20 cellular contexts compared by ENCODE assay signal in the genomic region with DNA sequence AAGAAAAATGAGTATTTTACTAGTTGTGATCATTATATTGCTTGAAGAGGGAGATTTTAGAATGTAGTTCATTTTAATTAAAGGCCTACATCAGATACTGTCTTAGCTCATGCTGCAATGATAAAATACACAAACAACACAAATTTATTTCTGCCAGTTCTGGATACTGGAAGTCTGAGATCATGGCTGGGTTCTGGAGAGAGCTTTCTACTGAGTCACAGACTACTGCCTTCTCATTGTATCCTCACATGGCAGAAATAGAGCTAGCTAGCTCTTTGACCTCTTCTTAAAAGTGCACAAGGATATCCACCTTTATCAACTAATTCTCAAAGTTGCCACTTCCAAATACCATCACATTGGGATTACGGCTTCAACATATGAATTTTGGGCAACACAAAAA. TPM values are rescaled to one million over a fixed set of nuclear protein-coding genes. Genes with fewer than 3 reads are reported as not detected.
A peak's percentile ranks its signal among the peaks of the same experiment; 100 is the strongest.
DNase-seq lines count a peak whose midpoint lies in the region; ATAC-seq and TF ChIP-seq lines count a peak whose summit lies in the region.
"Had no signal": no experiment of that assay in that cellular context is flagged by ENCODE, and none has a peak within 500 bp of the region (broad histone marks: within the 10 kb centered on the region; RNA-seq: fewer than 3 reads in every experiment).

No MANE protein-coding gene starts in this region.

- peaks cover 2 to 19% (median 13%) of the 10 kb centered on the region in 3 experiments; a peak in 6 of 7 replicates for H3K36me3 Mint-ChIP-seq in H9 (ENCODE audit: insufficient read depth in 1 of 3, low read depth in 3 of 3)

- H2BK20ac ChIP-seq in H9 (ENCODE audit: low read depth, low read length, poor library complexity, severe bottlenecking), result no peak overlapping the region

- H3K4me1 Mint-ChIP-seq in H9, result no peaks in the 10 kb centered on the region
- H3K4me1 Mint-ChIP-seq: endodermal cell had no signal

- H3K27me3 ChIP-seq in GM23248 (replicated peaks; ENCODE audit: insufficient read depth) (no peaks in the 10 kb centered on the region), H9 (ENCODE audit: insufficient read depth, low read length) (no peaks in the 10 kb centered on the region)
- H3K27me3 ChIP-seq: body of pancreas, heart right ventricle, right atrium auricular region, transverse colon had no signal

- no peak overlapping the region for H2BK15ac ChIP-seq in H9 (ENCODE audit: low read depth, low read length)

- H3K23me2 ChIP-seq in H9 (ENCODE audit: insufficient read length, low read depth, low read length, poor library complexity, severe bottlenecking), result no peaks in the 10 kb centered on the region

- peaks cover 19% of the 10 kb centered on the region for H3F3A ChIP-seq in GM23248 (ENCODE audit: insufficient read depth)

- peak overlapping the region in 1 of 3 experiments; percentile 15; a peak in 2 of 7 replicates for H3K27ac Mint-ChIP-seq in H9
- H3K27ac Mint-ChIP-seq: endodermal cell; naive thymus-derived CD4-positive, alpha-beta T cell had no signal

- no peaks in the 10 kb centered on the region for H3K27me3 Mint-ChIP-seq in H9 (ENCODE audit: low read depth)
- H3K27me3 Mint-ChIP-seq: naive thymus-derived CD4-positive, alpha-beta T cell had no signal

- H2AFZ ChIP-seq in GM23248 (no peak overlapping the region), H9 (ENCODE audit: low read length) (no peak overlapping the region)

- H3K4me3 ChIP-seq in GM23248, result 0 out of 2 replicates have a peak overlapping the region, but pooled peaks have one; percentile 2
- H3K4me3 ChIP-seq in fibroblast of the aortic adventitia (ENCODE audit: low read depth, low read length), result no peak overlapping the region
- H3K4me3 ChIP-seq: body of pancreas, heart right ventricle, right atrium auricular region, transverse colon had no signal

- in situ Hi-C loops in GM23248 (cut with MboI), result no loop called here

- H3K14ac ChIP-seq in H9 (ENCODE audit: insufficient read depth, low read length), result no peak overlapping the region

- ATAC-seq in left cardiac atrium, result no peak
- ATAC-seq: body of pancreas; heart right ventricle; left colon; naive thymus-derived CD4-positive, alpha-beta T cell had no signal

- H3K18ac ChIP-seq in H9 (ENCODE audit: insufficient read length, low read depth, low read length), result no peak overlapping the region

- H3K4ac ChIP-seq in H9 (ENCODE audit: low read depth, low read length), result no peak overlapping the region

- H2AK5ac ChIP-seq in H9 (ENCODE audit: insufficient read length, low read length), result no peak overlapping the region

- no peaks in the 10 kb centered on the region for H3K9me2 ChIP-seq in GM23248 (ENCODE audit: insufficient read depth)

- H3K4me2 ChIP-seq in GM23248 (ENCODE audit: unreplicated experiment) (peak overlapping the region; percentile 50), H9 (ENCODE audit: insufficient read depth, insufficient read length, low read length) (no peak overlapping the region)

- DNase-seq in GM23248 (peak; percentile 85), astrocyte of the hippocampus (ENCODE audit: low read depth, low spot score) (peak; percentile 76), fibroblast of the aortic adventitia (ENCODE audit: low read depth) (peak; percentile 46), H9 (no peak), iPS-NIHi7 (ENCODE audit: extremely low spot score) (no peak), left cardiac atrium (no peak)
- DNase-seq in stimulated activated CD4-positive, alpha-beta T cell treated with anti-CD3 and anti-CD28 coated beads, Interleukin-1b, Interleukin-23, amount 100 ng/mL, for 48 hours, result no peak
- DNase-seq: activated CD8-positive, alpha-beta memory T cell treated with anti-CD3 and anti-CD28 coated beads for 24 hours; activated effector memory CD4-positive, alpha-beta T cell treated with Interleukin-2 at 50 U/mL for 16 hours; body of pancreas; endodermal cell; heart right ventricle; left colon; naive thymus-derived CD4-positive, alpha-beta T cell; NCI-H1436 treated with DMSO at 0.1 percent for 48 hours; NCI-H524; stimulated activated CD4-positive, alpha-beta T cell treated with anti-CD3 and anti-CD28 coated beads, Interleukin-2, amount 100 ng/mL, for 48 hours; transverse colon; WERI-Rb-1 had no signal

- no peak overlapping the region for H2BK12ac ChIP-seq in H9 (ENCODE audit: insufficient read length, low read depth, low read length)

- H3K4me1 ChIP-seq in GM23248 (ENCODE audit: insufficient read depth) (peaks cover 20% of the 10 kb centered on the region), H9 (ENCODE audit: insufficient read depth, low read length) (no peaks in the 10 kb centered on the region)
- H3K4me1 ChIP-seq: body of pancreas, heart right ventricle, right atrium auricular region, transverse colon had no signal

- no peak overlapping the region for H3K4me3 Mint-ChIP-seq in H9
- H3K4me3 Mint-ChIP-seq: endodermal cell; naive thymus-derived CD4-positive, alpha-beta T cell had no signal

- H3K27ac ChIP-seq in GM23248 (peak overlapping the region; percentile 59), H9 (ENCODE audit: insufficient read length, low read depth, low read length) (no peak overlapping the region)
- H3K27ac ChIP-seq: body of pancreas, heart right ventricle, right atrium auricular region, transverse colon, WERI-Rb-1 had no signal

- no peak overlapping the region for H3K23ac ChIP-seq in H9 (ENCODE audit: insufficient read length, low read depth, low read length)

- WGBS in GM23248 (ENCODE audit: low coverage in 1 of 2, low lambda C conversion rate in 2 of 2, missing lambda C conversion rate in 2 of 2), 2 experiments, result 94 to 96% methylated on average over 1 of the region's 1 CpG
- no CpG with 5 or more reads among the region's 1 CpG for WGBS in H9 (ENCODE audit: extremely low coverage, insufficient read length, low lambda C conversion rate)

- no peaks in the 10 kb centered on the region; a peak in 1 of 5 replicates for H3K9me3 Mint-ChIP-seq in H9
- H3K9me3 Mint-ChIP-seq: endodermal cell; naive thymus-derived CD4-positive, alpha-beta T cell had no signal

- H3K36me3 ChIP-seq in GM23248 (ENCODE audit: low read depth), result 0 out of 2 replicates have a peak, but pooled peaks cover 5% of the 10 kb centered on the region
- H3K36me3 ChIP-seq: right atrium auricular region, transverse colon had no signal

- H2BK120ac ChIP-seq in H9 (ENCODE audit: low read depth, low read length, poor library complexity, severe bottlenecking), result no peak overlapping the region

- H3T11ph ChIP-seq in H9 (ENCODE audit: low read length), result no peak overlapping the region

- no peak overlapping the region for H4K5ac ChIP-seq in H9 (ENCODE audit: insufficient read length, low read depth, low read length)

- no peak overlapping the region for H2BK5ac ChIP-seq in H9 (ENCODE audit: insufficient read length, low read length)

- H4K20me1 ChIP-seq in GM23248 (ENCODE audit: insufficient read depth) (no peaks in the 10 kb centered on the region), H9 (ENCODE audit: control insufficient read depth, insufficient read depth, insufficient read length) (no peaks in the 10 kb centered on the region)

- H4K91ac ChIP-seq in H9 (ENCODE audit: insufficient read length, low read depth, low read length), result no peak overlapping the region

- TF ChIP-seq CTCF in fibroblast of the aortic adventitia (IDR thresholded peaks at IDR 0.05; ENCODE audit: insufficient read depth, low read length) (no peak), H9 (conservative IDR thresholded peaks at IDR 0.05) (no peak)

- peak overlapping the region; percentile 3; the same call in 1 of the 2 replicates for H3K9ac ChIP-seq in GM23248
- H3K9ac ChIP-seq in H9 (ENCODE audit: extremely low read depth, insufficient read length, low read length), result no peak overlapping the region

- H3K79me2 ChIP-seq in GM23248 (ENCODE audit: insufficient read depth) (no peaks in the 10 kb centered on the region), H9 (ENCODE audit: insufficient read depth, low read length) (no peaks in the 10 kb centered on the region)

- H3K79me1 ChIP-seq in H9 (ENCODE audit: insufficient read depth, low read depth, low read length, poor library complexity, severe bottlenecking), result no peaks in the 10 kb centered on the region

- intact Hi-C loops in left cardiac atrium (cut with DNase I), result no loop called here

- no peaks in the 10 kb centered on the region for H3K9me3 ChIP-seq in GM23248 (ENCODE audit: low read depth)
- H3K9me3 ChIP-seq in H9 (ENCODE audit: control insufficient read depth, low read depth, low read length), result no peaks in the 10 kb centered on the region
- H3K9me3 ChIP-seq: body of pancreas, heart right ventricle, right atrium auricular region, transverse colon had no signal

- no peak overlapping the region for H3K56ac ChIP-seq in H9 (ENCODE audit: insufficient read length, low read depth, low read length)

- H4K8ac ChIP-seq in H9 (replicated peaks; ENCODE audit: insufficient read length, low read depth, low read length), result no peak overlapping the region

RNA-seq across cellular contexts. Expression of gene MIS18BP1, which starts 53.8 kb away (rescaled TPM):
- total RNA-seq in GM23248 (2014; rRNA removed; shearing (Covaris generic)), result 28.9 and 30.2 TPM in 2 replicates
- 23.3 and 24.4 TPM in 2 replicates for polyA plus RNA-seq in GM23248 (2016; fragmentation: Nextera tagmentation; extraction: Ambion mirVana)
- total RNA-seq in fibroblast of the aortic adventitia (ENCODE audit: low replicate concordance), result 21.1 and 45.3 TPM in 2 replicates
- 56.1 and 60.6 TPM in 2 replicates for total RNA-seq in H9 (2021)
- total RNA-seq in left cardiac atrium, result 1 to 10 TPM; 7.1 to 9.1 TPM

Comparison
In these comparisons a context has a peak if more than half of its experiments do, and no peak if none do; other contexts are left out.
1. DNase-seq: peak in GM23248 (single experiment), astrocyte of the hippocampus (single experiment) and fibroblast of the aortic adventitia (single experiment); none in H9 (single experiment), stimulated activated CD4-positive, alpha-beta T cell treated with anti-CD3 and anti-CD28 coated beads, Interleukin-1b, Interleukin-23, amount 100 ng/mL, for 48 hours (single experiment), iPS-NIHi7 (single experiment) and left cardiac atrium (single experiment).